In the genomic region with DNA sequence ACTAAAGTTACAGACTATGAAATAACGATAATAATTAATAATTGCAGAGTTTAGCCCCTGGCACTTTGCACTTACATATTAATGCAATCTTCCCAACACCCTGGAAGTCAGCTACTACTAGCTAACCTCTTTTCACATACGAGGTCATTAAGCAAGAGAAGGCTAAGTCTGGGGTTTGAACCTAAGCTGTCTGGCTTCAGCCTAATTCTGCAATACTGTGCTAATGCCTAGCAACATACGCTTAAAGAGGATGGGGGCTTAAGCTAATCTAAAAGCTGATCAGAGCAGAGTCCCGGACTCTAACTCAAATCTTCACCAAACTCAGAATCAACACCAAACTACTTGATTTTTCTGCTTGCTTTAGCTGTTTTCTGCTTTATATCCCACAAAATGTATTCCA, we compare ENCODE assay signal across 19 cellular contexts.
DNase-seq lines count a peak whose midpoint lies in the region; ATAC-seq and TF ChIP-seq lines count a peak whose summit lies in the region.
"Had no signal": no experiment of that assay in that cellular context is flagged by ENCODE, and none has a peak within 500 bp of the region (broad histone marks: within the 10 kb centered on the region; RNA-seq: fewer than 3 reads in every experiment).

No MANE protein-coding gene starts in this region.

- CTCF ChIA-PET in activated CD8-positive, alpha-beta T cell treated with anti-CD3 and anti-CD28 coated beads, Interleukin-2, amount 10 ng/mL, durations not matched to agents 7 days and 5 days (lab: Charles Lee) = no interaction called here

- no peaks in the 10 kb centered on the region for H3F3A ChIP-seq in neural progenitor cell (ENCODE audit: low read depth)

- no peak overlapping the region for H3K9ac ChIP-seq in DND-41 (ENCODE audit: low read depth, low read length)
- no peak overlapping the region for H3K9ac ChIP-seq in neural progenitor cell
- H3K9ac ChIP-seq: BLaER1 had no signal

- H3K4me3 Mint-ChIP-seq in neural progenitor cell = no peak overlapping the region
- no peak overlapping the region for H3K4me3 Mint-ChIP-seq in activated CD8-positive, alpha-beta T cell treated with anti-CD3 and anti-CD28 coated beads, Interleukin-2, amount 10 ng/mL, durations not matched to agents 7 days and 5 days
- H3K4me3 Mint-ChIP-seq: B cell; CD4-positive, CD25-positive, alpha-beta regulatory T cell; CD8-positive, alpha-beta T cell; HFFc6 had no signal

- no peak overlapping the region for H3K27ac Mint-ChIP-seq in neural progenitor cell
- H3K27ac Mint-ChIP-seq in activated CD8-positive, alpha-beta T cell treated with anti-CD3 and anti-CD28 coated beads, Interleukin-2, amount 10 ng/mL, durations not matched to agents 7 days and 5 days = no peak overlapping the region
- H3K27ac Mint-ChIP-seq: B cell; CD4-positive, CD25-positive, alpha-beta regulatory T cell; CD8-positive, alpha-beta T cell; HFFc6 had no signal

- H3K9me3 Mint-ChIP-seq in neural progenitor cell = no peaks in the 10 kb centered on the region
- no peaks in the 10 kb centered on the region for H3K9me3 Mint-ChIP-seq in activated CD8-positive, alpha-beta T cell treated with anti-CD3 and anti-CD28 coated beads, Interleukin-2, amount 10 ng/mL, durations not matched to agents 7 days and 5 days (ENCODE audit: insufficient read depth)
- H3K9me3 Mint-ChIP-seq: CD8-positive, alpha-beta T cell; HFFc6 had no signal

- no peaks in the 10 kb centered on the region for H3K27me3 ChIP-seq in DND-41 (ENCODE audit: insufficient read depth, low read length, poor library complexity)
- no peaks in the 10 kb centered on the region for H3K27me3 ChIP-seq in neural progenitor cell
- H3K27me3 ChIP-seq: BLaER1 had no signal

- no peaks in the 10 kb centered on the region for H3K4me1 ChIP-seq in DND-41 (ENCODE audit: insufficient read depth, low read length)
- H3K4me1 ChIP-seq in neural progenitor cell = no peaks in the 10 kb centered on the region
- H3K4me1 ChIP-seq: BLaER1, Caco-2 had no signal

- H3K4me2 ChIP-seq in DND-41 (ENCODE audit: insufficient read depth, low read length) = no peak overlapping the region
- no peak overlapping the region for H3K4me2 ChIP-seq in neural progenitor cell
- H3K4me2 ChIP-seq: BLaER1 had no signal

- POLR2A ChIA-PET in activated CD8-positive, alpha-beta T cell treated with anti-CD3 and anti-CD28 coated beads, Interleukin-2, amount 10 ng/mL, durations not matched to agents 7 days and 5 days (lab: Charles Lee) = no interaction called here

- TF ChIP-seq CTCF in DND-41 (IDR thresholded peaks at IDR 0.05; ENCODE audit: borderline replicate concordance, extremely low read depth, low read length, poor library complexity, severe bottlenecking) = no peak
- TF ChIP-seq CTCF in neural progenitor cell (IDR thresholded peaks at IDR 0.05) = no peak
- no peak for TF ChIP-seq CTCF in GM13976 (IDR thresholded peaks at IDR 0.05; ENCODE audit: borderline replicate concordance, control extremely low read depth, extremely low read depth, insufficient read depth, missing control alignments)

- no peak for ATAC-seq in DND-41 (ENCODE audit: insufficient read depth, low read depth)
- ATAC-seq in activated CD8-positive, alpha-beta T cell treated with anti-CD3 and anti-CD28 coated beads, Interleukin-2, amount 10 ng/mL, durations not matched to agents 7 days and 5 days = no peak
- ATAC-seq: CD8-positive, alpha-beta T cell; GM12878 had no signal

- no peaks in the 10 kb centered on the region for H3K27me3 Mint-ChIP-seq in neural progenitor cell (ENCODE audit: insufficient read depth, low read depth)
- no peaks in the 10 kb centered on the region for H3K27me3 Mint-ChIP-seq in activated CD8-positive, alpha-beta T cell treated with anti-CD3 and anti-CD28 coated beads, Interleukin-2, amount 10 ng/mL, durations not matched to agents 7 days and 5 days (ENCODE audit: low read depth)
- H3K27me3 Mint-ChIP-seq: B cell; CD4-positive, CD25-positive, alpha-beta regulatory T cell had no signal

- H3K36me3 ChIP-seq in DND-41 (ENCODE audit: insufficient read depth, low read length) (no peaks in the 10 kb centered on the region), neural progenitor cell (no peaks in the 10 kb centered on the region)
- H3K36me3 ChIP-seq: BLaER1, HAP-1 had no signal

- in situ Hi-C loops in GM13976 (cut with MboI; ENCODE audit: low sequenced_read_pairs, unreplicated experiment) = no loop called here

- peaks cover 4% of the 10 kb centered on the region for H3K4me1 Mint-ChIP-seq in neural progenitor cell
- no peaks in the 10 kb centered on the region for H3K4me1 Mint-ChIP-seq in activated CD8-positive, alpha-beta T cell treated with anti-CD3 and anti-CD28 coated beads, Interleukin-2, amount 10 ng/mL, durations not matched to agents 7 days and 5 days (ENCODE audit: low read depth)
- H3K4me1 Mint-ChIP-seq: B cell had no signal

- H4K20me1 ChIP-seq in DND-41 (ENCODE audit: insufficient read depth, low read length) = no peaks in the 10 kb centered on the region
- no peaks in the 10 kb centered on the region for H4K20me1 ChIP-seq in neural progenitor cell (ENCODE audit: low read depth)
- H4K20me1 ChIP-seq: BLaER1 had no signal

- H3K4me3 ChIP-seq in DND-41 (ENCODE audit: low read depth in 1 of 2, low read length in 2 of 2) = no peak overlapping the region
- no peak overlapping the region for H3K4me3 ChIP-seq in neural progenitor cell
- H3K4me3 ChIP-seq: BLaER1, GM12878, HAP-1 had no signal

- H2AFZ ChIP-seq in DND-41 (ENCODE audit: low read depth, low read length) (peak overlapping the region; percentile 22; the same call in 1 of the 2 replicates), neural progenitor cell (replicated peaks) (no peak overlapping the region)

- H3K27ac ChIP-seq in DND-41 (ENCODE audit: low read length) (no peak overlapping the region), neural progenitor cell (no peak overlapping the region)
- H3K27ac ChIP-seq: BLaER1, C4-2B had no signal

- no peak for DNase-seq in DND-41
- DNase-seq in NCI-H82 treated with DMSO at 0.1 percent for 48 hours (lab: John Stamatoyannopoulos, UW; ENCODE audit: unreplicated experiment) = peak; percentile 93
- peak; percentile 16 for DNase-seq in neural progenitor cell (ENCODE audit: low spot score)
- no peak for DNase-seq in GM13976 (ENCODE audit: low spot score)
- no peak for DNase-seq in Ammon's horn (ENCODE audit: low spot score)
- no peak for DNase-seq in activated CD8-positive, alpha-beta T cell treated with anti-CD3 and anti-CD28 coated beads, Interleukin-2, amount 10 ng/mL, durations not matched to agents 7 days and 5 days
- DNase-seq: Caco-2; CD4-positive, CD25-positive, alpha-beta regulatory T cell; CD8-positive, alpha-beta T cell; DMS153; EL; GDM1; GOT3; HFFc6 had no signal

- no peaks in the 10 kb centered on the region for H3K79me2 ChIP-seq in DND-41 (ENCODE audit: insufficient read depth, low read length)
- no peaks in the 10 kb centered on the region for H3K79me2 ChIP-seq in neural progenitor cell (ENCODE audit: low read depth)

- H3K36me3 Mint-ChIP-seq in neural progenitor cell = no peaks in the 10 kb centered on the region
- no peaks in the 10 kb centered on the region for H3K36me3 Mint-ChIP-seq in activated CD8-positive, alpha-beta T cell treated with anti-CD3 and anti-CD28 coated beads, Interleukin-2, amount 10 ng/mL, durations not matched to agents 7 days and 5 days (ENCODE audit: low read depth)
- H3K36me3 Mint-ChIP-seq: CD4-positive, CD25-positive, alpha-beta regulatory T cell; CD8-positive, alpha-beta T cell had no signal

- H3K9me3 ChIP-seq in DND-41 (ENCODE audit: insufficient read depth, low read length, severe bottlenecking) = no peaks in the 10 kb centered on the region
- no peaks in the 10 kb centered on the region for H3K9me3 ChIP-seq in neural progenitor cell (ENCODE audit: low read depth)
- H3K9me3 ChIP-seq: BLaER1, Caco-2, HAP-1 had no signal

Comparison
In these comparisons a context has a peak if more than half of its experiments do, and no peak if none do; other contexts are left out.
1. DNase-seq: peak in NCI-H82 treated with DMSO at 0.1 percent for 48 hours (single experiment) and neural progenitor cell (single experiment); none in DND-41 (single experiment), GM13976 (single experiment), Ammon's horn (single experiment) and activated CD8-positive, alpha-beta T cell treated with anti-CD3 and anti-CD28 coated beads, Interleukin-2, amount 10 ng/mL, durations not matched to agents 7 days and 5 days (single experiment).